In genomic region chr7:117544061-117544460, GRCh38 we compare ENCODE assay signal across 32 cellular contexts.
"Had no signal": no experiment of that assay in that cellular context is flagged by ENCODE, and none has a peak within 500 bp of the region (broad histone marks: within the 10 kb centered on the region; RNA-seq: fewer than 3 reads in every experiment).

No MANE protein-coding gene starts in this region.

- H3K9me3 ChIP-seq: adrenal gland, body of pancreas, breast epithelium had no signal

- DNase-seq: activated B cell treated with CpG ODN at 0.5 μM for 24 hours; activated CD4-positive, alpha-beta memory T cell treated with anti-CD3 and anti-CD28 coated beads for 36 hours; activated CD4-positive, alpha-beta T cell treated with anti-CD3 and anti-CD28 coated beads for 4 hours; activated CD4-positive, alpha-beta T cell treated with anti-CD3 and anti-CD28 coated beads, Interleukin-2, amount 10 ng/mL, durations not matched to agents 24 days and 14 days; activated CD4-positive, alpha-beta T cell treated with anti-CD3 and anti-CD28 coated beads, Interleukin-2, amount 50 U/mL, for 1 hour; activated CD4-positive, alpha-beta T cell treated with anti-CD3 and anti-CD28 coated beads, Interleukin-2, amount 50 U/mL, for 4 hours; activated CD4-positive, CD25-positive, alpha-beta regulatory T cell treated with anti-CD3 and anti-CD28 coated beads, Interleukin-2, amount 50 U/mL, for 72 hours; activated CD8-positive, alpha-beta memory T cell treated with anti-CD3 and anti-CD28 coated beads for 24 hours; activated CD8-positive, alpha-beta memory T cell treated with anti-CD3 and anti-CD28 coated beads, Interleukin-2, amount 10 ng/mL, durations not matched to agents 7 days and 5 days; activated CD8-positive, alpha-beta T cell treated with anti-CD3 and anti-CD28 coated beads, Interleukin-2, amount 10 ng/mL, durations not matched to agents 7 days and 5 days; activated effector memory CD4-positive, alpha-beta T cell treated with anti-CD3 and anti-CD28 coated beads, Interleukin-2, amount 50 U/mL, for 16 hours; activated gamma-delta T cell treated with Interleukin-2 at 50 U/mL for 16 hours; activated naive CD4-positive, alpha-beta T cell; activated naive CD4-positive, alpha-beta T cell treated with anti-CD3 and anti-CD28 coated beads for 36 hours; activated naive CD4-positive, alpha-beta T cell treated with anti-CD3 and anti-CD28 coated beads, Interleukin-2, amount 50 U/mL, for 16 hours; activated naive CD8-positive, alpha-beta T cell treated with anti-CD3 and anti-CD28 coated beads for 36 hours; activated T-cell treated with anti-CD3 and anti-CD28 coated beads for 4 hours; activated T-cell treated with anti-CD3 and anti-CD28 coated beads, Interleukin-2, amount 50 U/mL, for 1 hour; activated T-cell treated with anti-CD3 and anti-CD28 coated beads, Interleukin-2, amount 50 U/mL, for 4 hours; activated T-cell treated with anti-CD3 and anti-CD28 coated beads, Interleukin-2, amount 50 U/mL, for 72 hours; adrenal gland; amniotic stem cell; aorta; body of pancreas; brain microvascular endothelial cell; central memory CD4-positive, alpha-beta T cell; T-cell; T-helper 17 cell had no signal

- H3K4me1 ChIP-seq: adrenal gland, body of pancreas, breast epithelium had no signal

- ATAC-seq: activated CD8-positive, alpha-beta memory T cell treated with anti-CD3 and anti-CD28 coated beads, Interleukin-2, amount 10 ng/mL, durations not matched to agents 7 days and 5 days; activated CD8-positive, alpha-beta T cell treated with anti-CD3 and anti-CD28 coated beads, Interleukin-2, amount 10 ng/mL, durations not matched to agents 7 days and 5 days; activated naive CD4-positive, alpha-beta T cell treated with anti-CD3 and anti-CD28 coated beads, Interleukin-2, amount 50 U/mL, for 72 hours; activated T-cell treated with anti-CD3 and anti-CD28 coated beads, Interleukin-2, amount 50 U/mL, for 4 hours; activated T-cell treated with anti-CD3 and anti-CD28 coated beads, Interleukin-2, amount 50 U/mL, for 72 hours; activated T-helper 17 cell treated with anti-CD3 and anti-CD28 coated beads, Interleukin-2, amount 50 U/mL, for 72 hours; body of pancreas; T-cell; T-helper 17 cell had no signal

- H3K27me3 ChIP-seq: adrenal gland, body of pancreas, brain microvascular endothelial cell, breast epithelium had no signal

- H3K27ac ChIP-seq: adrenal gland, brain microvascular endothelial cell, breast epithelium, VCaP had no signal

- H3K36me3 ChIP-seq: adrenal gland, brain microvascular endothelial cell, breast epithelium had no signal

- H3K4me3 ChIP-seq: adrenal gland, body of pancreas, breast epithelium had no signal
